1 cellular context compared by ENCODE assay signal in genomic region chr6:148893481-148893880, GRCh38.
TF ChIP-seq lines count a peak whose summit lies in the region.

No MANE protein-coding gene starts in this region.

TF ChIP-seq in HepG2, 621 proteins besides CTCF, POLR2A, EP300 and RAD21 (continued from another document):
- TF ChIP-seq, protein P1, sequence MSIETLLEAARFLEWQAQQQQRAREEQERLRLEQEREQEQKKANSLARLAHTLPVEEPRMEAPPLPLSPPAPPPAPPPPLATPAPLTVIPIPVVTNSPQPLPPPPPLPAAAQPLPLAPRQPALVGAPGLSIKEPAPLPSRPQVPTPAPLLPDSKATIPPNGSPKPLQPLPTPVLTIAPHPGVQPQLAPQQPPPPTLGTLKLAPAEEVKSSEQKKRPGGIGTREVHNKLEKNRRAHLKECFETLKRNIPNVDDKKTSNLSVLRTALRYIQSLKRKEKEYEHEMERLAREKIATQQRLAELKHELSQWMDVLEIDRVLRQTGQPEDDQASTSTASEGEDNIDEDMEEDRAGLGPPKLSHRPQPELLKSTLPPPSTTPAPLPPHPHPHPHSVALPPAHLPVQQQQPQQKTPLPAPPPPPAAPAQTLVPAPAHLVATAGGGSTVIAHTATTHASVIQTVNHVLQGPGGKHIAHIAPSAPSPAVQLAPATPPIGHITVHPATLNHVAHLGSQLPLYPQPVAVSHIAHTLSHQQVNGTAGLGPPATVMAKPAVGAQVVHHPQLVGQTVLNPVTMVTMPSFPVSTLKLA (IDR thresholded peaks at IDR 0.05) = peak; percentile 67
